ENCODE assay signal across 29 cellular contexts in genomic region chr6:31687321-31687720, GRCh38. TPM values are rescaled to one million over a fixed set of nuclear protein-coding genes. Genes with fewer than 3 reads are reported as not detected.
"Had no signal": no experiment of that assay in that cellular context is flagged by ENCODE, and none has a peak within 500 bp of the region (broad histone marks: within the 10 kb centered on the region; RNA-seq: fewer than 3 reads in every experiment).

No MANE protein-coding gene starts in this region.

- DNase-seq: activated CD4-positive, alpha-beta T cell treated with anti-CD3 and anti-CD28 coated beads, Interleukin-2, amount 10 ng/mL, durations not matched to agents 24 days and 14 days; activated CD4-positive, alpha-beta T cell treated with anti-CD3 and anti-CD28 coated beads, Interleukin-2, amount 50 U/mL, for 4 hours; activated CD8-positive, alpha-beta T cell treated with anti-CD3 and anti-CD28 coated beads for 36 hours; activated gamma-delta T cell; activated naive CD4-positive, alpha-beta T cell treated with Interleukin-2 at 50 U/mL for 16 hours; activated naive CD8-positive, alpha-beta T cell treated with anti-CD3 and anti-CD28 coated beads, Interleukin-2, amount 50 U/mL, for 24 hours; activated T-cell treated with anti-CD3 and anti-CD28 coated beads, Interleukin-2, amount 50 U/mL, for 1 hour; activated T-cell treated with anti-CD3 and anti-CD28 coated beads, Interleukin-2, amount 50 U/mL, for 72 hours; anterior cingulate cortex; NCI-H1105 treated with DMSO at 0.1 percent for 48 hours; NCI-H1436; NCI-H1694; NCI-H2029; NCI-H345; NCI-H524 treated with DMSO at 0.1 percent for 48 hours; SHP77 treated with DMSO at 0.1 percent for 48 hours; T1000 had no signal

- H3K27ac ChIP-seq: cardiac muscle cell had no signal

- H3K4me3 ChIP-seq: cardiac muscle cell had no signal

- FAIRE-seq: TTC549 had no signal

- ATAC-seq: activated CD8-positive, alpha-beta T cell treated with anti-CD3 and anti-CD28 coated beads for 36 hours; activated naive CD8-positive, alpha-beta T cell treated with anti-CD3 and anti-CD28 coated beads, Interleukin-2, amount 50 U/mL, for 24 hours; activated T-cell treated with anti-CD3 and anti-CD28 coated beads, Interleukin-2, amount 50 U/mL, for 72 hours; Panc1 had no signal

RNA-seq across cellular contexts. Expression of gene LY6G5C, which starts 6.5 kb away (rescaled TPM):
- total RNA-seq: SK-MEL-5 had no signal

RNA-seq across cellular contexts. Expression of gene LY6G6F, which starts 19.3 kb away (rescaled TPM):
- total RNA-seq: activated CD4-positive, alpha-beta T cell treated with anti-CD3 and anti-CD28 coated beads, Interleukin-2, amount 10 ng/mL, durations not matched to agents 24 days and 14 days; activated CD8-positive, alpha-beta memory T cell treated with anti-CD3 and anti-CD28 coated beads for 36 hours; activated CD8-positive, alpha-beta T cell treated with anti-CD3 and anti-CD28 coated beads for 36 hours; activated T-cell treated with anti-CD3 and anti-CD28 coated beads, Interleukin-2, amount 50 U/mL, for 72 hours; activated T-helper 2 cell treated with anti-CD3 and anti-CD28 coated beads, Interferon-gamma antibody, Interleukin-2, Interleukin-4, amounts not matched to agents 10 μg/mL and 5 μg/mL and 100 μg/mL, durations not matched to agents 14 hours and 24 hours and 36 hours; cardiac muscle cell; chondrocyte; MCF 10A; NCI-H460; RPMI7951; SK-MEL-5; T-helper 1 cell treated with Interleukin-12 subunit alpha and Interleukin-12 subunit beta and Interleukin-4 antibody, amounts not matched to agents 30 ng/mL and 1 ng/mL, for 36 hours; T-helper 2 cell treated with Interferon-gamma antibody and Interleukin-4, amounts not matched to agents 100 ng/mL and 5 ng/mL, for 36 hours had no signal
- polyA plus RNA-seq: cardiac muscle cell had no signal
